In genomic region chr19:13026478-13026999, GRCh38 we compare ENCODE assay signal across 1 cellular context.
TF ChIP-seq lines count a peak whose summit lies in the region.

No MANE protein-coding gene starts in this region.

TF ChIP-seq in IMR-90, 13 proteins besides CTCF, POLR2A, EP300 and RAD21:
- TF ChIP-seq MAZ (IDR thresholded peaks at IDR 0.05; ENCODE audit: borderline replicate concordance, low read depth, low read length) (peak; percentile 26; the same call in 1 of the 2 replicates), RCOR1 (IDR thresholded peaks at IDR 0.05; ENCODE audit: insufficient replicate concordance, low read length) (peak; percentile 48), USF2 (IDR thresholded peaks at IDR 0.05; ENCODE audit: low read depth, low read length) (no peak), CEBPB (IDR thresholded peaks at IDR 0.05; ENCODE audit: low read depth, low read length) (peak; percentile 85)
